ENCODE assay signal across 14 cellular contexts in genomic region chr2:12514631-12515437, GRCh38.
DNase-seq lines count a peak whose midpoint lies in the region; ATAC-seq and TF ChIP-seq lines count a peak whose summit lies in the region.
"Had no signal": no experiment of that assay in that cellular context is flagged by ENCODE, and none has a peak within 500 bp of the region (broad histone marks: within the 10 kb centered on the region; RNA-seq: fewer than 3 reads in every experiment).

No MANE protein-coding gene starts in this region.

- no peak for TF ChIP-seq CTCF in NB4 (IDR thresholded peaks at IDR 0.05; ENCODE audit: low read depth, low read length)

- no peaks in the 10 kb centered on the region for H3K27me3 Mint-ChIP-seq in naive thymus-derived CD4-positive, alpha-beta T cell

- intact Hi-C loops in naive thymus-derived CD4-positive, alpha-beta T cell (cut with micrococcal nuclease) = loop anchor here (1.0 to 5.0 kb wide), 4 partner anchors 9 to 42 kb away; no protein-coding TSS in a partner anchor

- no peak for TF ChIP-seq POLR2A in NB4 (IDR thresholded peaks at IDR 0.05; ENCODE audit: extremely low read depth, insufficient read length)

- H3K4me1 ChIP-seq in naive thymus-derived CD4-positive, alpha-beta T cell (ENCODE audit: control insufficient read depth in 2 of 2, insufficient read depth in 2 of 2, low read length in 2 of 2) = peaks cover 33 to 40% of the 10 kb centered on the region in 2 donors
- H3K4me1 ChIP-seq: foreskin keratinocyte, stomach had no signal

- ATAC-seq in naive thymus-derived CD4-positive, alpha-beta T cell = peak; percentile 84
- ATAC-seq: foreskin keratinocyte had no signal

- H3K36me3 ChIP-seq in naive thymus-derived CD4-positive, alpha-beta T cell (ENCODE audit: control insufficient read depth in 2 of 3, insufficient read depth in 3 of 3, low read length in 3 of 3) = no peaks in the 10 kb centered on the region
- H3K36me3 ChIP-seq: neutrophil, stomach had no signal

- DNase-seq in NCI-H748 (lab: John Stamatoyannopoulos, UW; ENCODE audit: unreplicated experiment) (peak; percentile 23), NCI-H748 treated with DMSO at 0.1 percent for 48 hours (lab: John Stamatoyannopoulos, UW) (no peak), NB4 (ENCODE audit: low read depth) (peak; percentile 20), NCI-H187 (lab: John Stamatoyannopoulos, UW) (no peak), G401 (ENCODE audit: low spot score) (no peak), DMS153 treated with DMSO at 0.1 percent for 48 hours (lab: John Stamatoyannopoulos, UW; ENCODE audit: unreplicated experiment) (no peak)
- DNase-seq in activated effector memory CD4-positive, alpha-beta T cell treated with anti-CD3 and anti-CD28 coated beads, Interleukin-2, amount 50 U/mL, for 16 hours = peak; percentile 74
- DNase-seq in naive thymus-derived CD4-positive, alpha-beta T cell = peak in 4 of 9 donors; percentile 34 to 55 (median 46)
- DNase-seq: NCI-H1436, stomach had no signal

- in situ Hi-C loops in G401 (cut with HindIII; ENCODE audit: low sequenced_read_pairs) = no loop called here

- peak overlapping the region; percentile 35 for H3K27ac ChIP-seq in naive thymus-derived CD4-positive, alpha-beta T cell (ENCODE audit: low read depth, low read length)
- H3K27ac ChIP-seq: 22Rv1, foreskin keratinocyte, neutrophil, stomach had no signal

- H3K27ac Mint-ChIP-seq in naive thymus-derived CD4-positive, alpha-beta T cell = peak overlapping the region; percentile 23 to 89 (median 77)
- H3K27ac Mint-ChIP-seq: dendritic cell treated with granulocyte-macrophage colony-stimulating factor and Interleukin-4, amounts not matched to agents 40 ng/mL and 50 ng/mL, for 4 days had no signal

- peaks cover 37 to 91% (median 75%) of the 10 kb centered on the region in 7 donors for H3K4me1 Mint-ChIP-seq in naive thymus-derived CD4-positive, alpha-beta T cell

- peaks cover 0 to 25% (median 4%) of the 10 kb centered on the region in 5 donors for H3K36me3 Mint-ChIP-seq in naive thymus-derived CD4-positive, alpha-beta T cell

- CTCF ChIA-PET in naive thymus-derived CD4-positive, alpha-beta T cell (lab: Charles Lee) = interaction anchor here (1.1 kb wide), 1 partner anchor 49 kb away, joined by 4 read pairs; no protein-coding TSS in a partner anchor

- POLR2A ChIA-PET in naive thymus-derived CD4-positive, alpha-beta T cell (lab: Charles Lee) = interaction anchor here (0.6 to 3.9 kb wide), 7 partner anchors 13 to 395 kb away, joined by 3 to 21 read pairs (median 5); partner anchors contain the start of gene TRIB2

- H3K9me3 ChIP-seq in naive thymus-derived CD4-positive, alpha-beta T cell (ENCODE audit: control insufficient read depth in 2 of 3, low read length in 3 of 3) = no peaks in the 10 kb centered on the region
- H3K9me3 ChIP-seq: neutrophil, stomach had no signal

- peak overlapping the region; percentile 9 to 77 (median 60) for H3K4me3 Mint-ChIP-seq in naive thymus-derived CD4-positive, alpha-beta T cell
- H3K4me3 Mint-ChIP-seq: dendritic cell treated with granulocyte-macrophage colony-stimulating factor and Interleukin-4, amounts not matched to agents 40 ng/mL and 50 ng/mL, for 4 days had no signal

- no peak overlapping the region for H3K4me3 ChIP-seq in NB4 (ENCODE audit: low read depth, low read length)
- H3K4me3 ChIP-seq in naive thymus-derived CD4-positive, alpha-beta T cell (ENCODE audit: low read length) = no peak overlapping the region
- H3K4me3 ChIP-seq: stomach had no signal

- H3K27me3 ChIP-seq in naive thymus-derived CD4-positive, alpha-beta T cell (ENCODE audit: control insufficient read depth in 2 of 2, insufficient read depth in 2 of 2, low read length in 2 of 2) = no peaks in the 10 kb centered on the region
- H3K27me3 ChIP-seq: foreskin keratinocyte, neutrophil, stomach had no signal

- peaks cover 0 to 12% (median 0%) of the 10 kb centered on the region in 11 donors for H3K9me3 Mint-ChIP-seq in naive thymus-derived CD4-positive, alpha-beta T cell
- H3K9me3 Mint-ChIP-seq: dendritic cell treated with granulocyte-macrophage colony-stimulating factor and Interleukin-4, amounts not matched to agents 40 ng/mL and 50 ng/mL, for 4 days had no signal

Comparison
In these comparisons a context has a peak if more than half of its experiments do, and no peak if none do; other contexts are left out.
1. DNase-seq: peak in NCI-H748 (single experiment), NB4 (single experiment) and activated effector memory CD4-positive, alpha-beta T cell treated with anti-CD3 and anti-CD28 coated beads, Interleukin-2, amount 50 U/mL, for 16 hours (single experiment); none in NCI-H748 treated with DMSO at 0.1 percent for 48 hours (single experiment), NCI-H187 (0 of 2), G401 (single experiment) and DMS153 treated with DMSO at 0.1 percent for 48 hours (single experiment).